10 cellular contexts compared by ENCODE assay signal in genomic region chr2:13056259-13056843, GRCh38.
A peak's percentile ranks its signal among the peaks of the same experiment; 100 is the strongest.
DNase-seq lines count a peak whose midpoint lies in the region; ATAC-seq, FAIRE-seq and TF ChIP-seq lines count a peak whose summit lies in the region.
"Had no signal": no experiment of that assay in that cellular context is flagged by ENCODE, and none has a peak within 500 bp of the region (broad histone marks: within the 10 kb centered on the region; RNA-seq: fewer than 3 reads in every experiment).

No MANE protein-coding gene starts in this region.

- no peaks in the 10 kb centered on the region for H4K20me1 ChIP-seq in KMS-11 (ENCODE audit: insufficient read depth)
- H4K20me1 ChIP-seq in HepG2 (ENCODE audit: insufficient read depth, low read length): no peaks in the 10 kb centered on the region

- H3K4me3 Mint-ChIP-seq in stimulated activated naive CD8-positive, alpha-beta T cell treated with anti-CD3 and anti-CD28 coated beads, Interleukin-15, amount 100 ng/mL, for 72 hours: no peak overlapping the region
- H3K4me3 Mint-ChIP-seq: activated naive CD8-positive, alpha-beta T cell had no signal

- H3K4me3 ChIP-seq in BJ (ENCODE audit: low read depth, low read length) (no peak overlapping the region), KMS-11 (IDR thresholded peaks at IDR 0.05; ENCODE audit: insufficient read depth, low read depth, low read length) (no peak overlapping the region), WERI-Rb-1 (ENCODE audit: low read depth, low read length) (no peak overlapping the region), HepG2 (replicated peaks in 1 of 3; ENCODE audit: insufficient read depth in 1 of 3, low read depth in 2 of 3, low read length in 3 of 3) (no peak overlapping the region)

- H3K36me3 ChIP-seq in BJ (ENCODE audit: control insufficient read depth, insufficient read depth, low read length): no peaks in the 10 kb centered on the region
- H3K36me3 ChIP-seq in KMS-11 (ENCODE audit: insufficient read depth): no peaks in the 10 kb centered on the region
- no peaks in the 10 kb centered on the region for H3K36me3 ChIP-seq in WERI-Rb-1
- no peaks in the 10 kb centered on the region for H3K36me3 ChIP-seq in HepG2 (replicated peaks in 1 of 2; ENCODE audit: control insufficient read depth in 1 of 2, insufficient read depth in 2 of 2, low read length in 2 of 2)

- POLR2A ChIA-PET in BJ (lab: Charles Lee) (no interaction called here), HepG2 (lab: Yijun Ruan, JAX) (no interaction called here)

- peak; percentile 39 for TF ChIP-seq CTCF in BJ (IDR thresholded peaks at IDR 0.05; ENCODE audit: insufficient read depth, low read depth, low read length)
- TF ChIP-seq CTCF in KMS-11 (conservative IDR thresholded peaks at IDR 0.05; ENCODE audit: low read depth, low read length): peak; percentile 64
- TF ChIP-seq CTCF in WERI-Rb-1 (IDR thresholded peaks at IDR 0.05; ENCODE audit: low read depth, low read length): peak; percentile 30; the same call in 1 of the 2 replicates
- no peak for TF ChIP-seq CTCF in HepG2 (CRISPR knock-in tag; IDR thresholded peaks at IDR 0.05)

- DNase-seq in BJ (ENCODE audit: low read depth) (no peak), WERI-Rb-1 (no peak), HepG2 (ENCODE audit: low spot score) (no peak), putamen (ENCODE audit: low spot score) (no peak), NCI-H1436 treated with DMSO at 0.1 percent for 48 hours (lab: John Stamatoyannopoulos, UW) (no peak)
- no peak for DNase-seq in stimulated activated naive CD8-positive, alpha-beta T cell treated with anti-CD3 and anti-CD28 coated beads, Interleukin-15, amount 100 ng/mL, for 72 hours
- DNase-seq: NCI-H187 had no signal

- no peaks in the 10 kb centered on the region for H3K9me3 ChIP-seq in WERI-Rb-1 (ENCODE audit: severe bottlenecking)
- H3K9me3 ChIP-seq in HepG2 (ENCODE audit: low read length): no peaks in the 10 kb centered on the region

- TF ChIP-seq EP300 in HepG2 (IDR thresholded peaks at IDR 0.05; ENCODE audit: low read depth in 2 of 2, low read length in 2 of 2) (no peak), HepG2 (CRISPR knock-in tag; IDR thresholded peaks at IDR 0.05; ENCODE audit: borderline replicate concordance) (no peak)

- FAIRE-seq in HepG2 (lab: Jason Lieb, UNC): no peak

- H3K4me2 ChIP-seq in KMS-11 (no peak overlapping the region), HepG2 (ENCODE audit: low read depth, low read length) (no peak overlapping the region)

- H3K4me1 ChIP-seq in KMS-11 (ENCODE audit: low read depth, poor library complexity, severe bottlenecking) (no peaks in the 10 kb centered on the region), HepG2 (ENCODE audit: insufficient read depth, low read length) (no peaks in the 10 kb centered on the region)

- H3K27me3 Mint-ChIP-seq in stimulated activated naive CD8-positive, alpha-beta T cell treated with anti-CD3 and anti-CD28 coated beads, Interleukin-15, amount 100 ng/mL, for 72 hours: peaks cover 8% of the 10 kb centered on the region

- H3K27me3 ChIP-seq in BJ (ENCODE audit: control insufficient read depth, insufficient read depth, low read length): no peaks in the 10 kb centered on the region
- H3K27me3 ChIP-seq in KMS-11 (ENCODE audit: insufficient read depth, low read depth): no peaks in the 10 kb centered on the region
- no peaks in the 10 kb centered on the region for H3K27me3 ChIP-seq in WERI-Rb-1 (ENCODE audit: insufficient read depth, low read depth, severe bottlenecking)
- H3K27me3 ChIP-seq in HepG2 (ENCODE audit: control insufficient read depth in 1 of 2, insufficient read depth in 2 of 2, low read length in 2 of 2): no peaks in the 10 kb centered on the region

- CTCF ChIA-PET in BJ (lab: Yijun Ruan, JAX) (interaction anchor here (0.6 to 2.2 kb wide), 2 partner anchors 9 to 222 kb away, joined by 3 to 9 read pairs; no protein-coding TSS in a partner anchor), HepG2 (lab: Yijun Ruan, JAX; ENCODE audit: low intra/inter-chr PET ratio, low total read pairs) (no interaction called here)

- H3K27ac Mint-ChIP-seq in stimulated activated naive CD8-positive, alpha-beta T cell treated with anti-CD3 and anti-CD28 coated beads, Interleukin-15, amount 100 ng/mL, for 72 hours: no peak overlapping the region
- H3K27ac Mint-ChIP-seq: activated naive CD8-positive, alpha-beta T cell had no signal

- no peak overlapping the region for H3K9ac ChIP-seq in KMS-11
- no peak overlapping the region for H3K9ac ChIP-seq in HepG2 (ENCODE audit: insufficient read depth, low read depth, low read length)

- TF ChIP-seq POLR2A in HepG2 (IDR thresholded peaks at IDR 0.05; ENCODE audit: insufficient read depth in 1 of 2, low read depth in 2 of 2, low read length in 2 of 2): no peak

- no peak overlapping the region for H3K27ac ChIP-seq in KMS-11
- H3K27ac ChIP-seq in WERI-Rb-1: no peak overlapping the region
- H3K27ac ChIP-seq in HepG2 (ENCODE audit: extremely low read length, insufficient read depth, low read length): no peak overlapping the region

- ATAC-seq in HepG2 (no peak), GM21529 (IDR thresholded peaks at IDR 0.05; ENCODE audit: unreplicated experiment) (no peak)
- ATAC-seq in stimulated activated naive CD8-positive, alpha-beta T cell treated with anti-CD3 and anti-CD28 coated beads, Interleukin-15, amount 100 ng/mL, for 72 hours: no peak

- BruUV-seq in HepG2 (replicated peaks; lab: Mats Ljungman, UMichigan): no TSS peak

- no peak overlapping the region for H2AFZ ChIP-seq in KMS-11 (ENCODE audit: low read depth)
- H2AFZ ChIP-seq in HepG2 (ENCODE audit: low read length): no peak overlapping the region

- 8% methylated on average over 3 of the region's 3 CpGs for WGBS in HepG2 (ENCODE audit: low lambda C conversion rate)

- intact Hi-C loops in HepG2 (cut with micrococcal nuclease; ENCODE audit: unreplicated experiment): no loop called here

- H3K9me3 Mint-ChIP-seq in stimulated activated naive CD8-positive, alpha-beta T cell treated with anti-CD3 and anti-CD28 coated beads, Interleukin-15, amount 100 ng/mL, for 72 hours: no peaks in the 10 kb centered on the region

- H3K79me2 ChIP-seq in KMS-11 (ENCODE audit: insufficient read depth, low read depth) (no peaks in the 10 kb centered on the region), HepG2 (ENCODE audit: insufficient read depth, low read length) (no peaks in the 10 kb centered on the region)

- H3K4me1 Mint-ChIP-seq in stimulated activated naive CD8-positive, alpha-beta T cell treated with anti-CD3 and anti-CD28 coated beads, Interleukin-15, amount 100 ng/mL, for 72 hours: no peaks in the 10 kb centered on the region

- TF ChIP-seq RAD21 in HepG2 (CRISPR knock-in tag; IDR thresholded peaks at IDR 0.05): no peak

- in situ Hi-C loops in HepG2 (cut with HindIII; ENCODE audit: extremely low pct_ligation_motif_present, low pct_unique_long_range_greater_than_20kb): no loop called here

TF ChIP-seq in HepG2, 621 proteins besides CTCF, POLR2A, EP300 and RAD21:
- TF ChIP-seq ZFP82 (CRISPR knock-in tag; IDR thresholded peaks at IDR 0.05; ENCODE audit: borderline replicate concordance) (no peak), HOXD1 (CRISPR knock-in tag; IDR thresholded peaks at IDR 0.05) (no peak), MEIS1 (CRISPR knock-in tag; IDR thresholded peaks at IDR 0.05; ENCODE audit: borderline replicate concordance) (no peak), PHB2 (IDR thresholded peaks at IDR 0.05; ENCODE audit: partially characterized antibody) (no peak), ZNF558 (CRISPR knock-in tag; IDR thresholded peaks at IDR 0.05; ENCODE audit: borderline replicate concordance) (no peak), ARID3A (IDR thresholded peaks at IDR 0.05; ENCODE audit: low read depth, low read length) (peak; percentile 31; the same call in 1 of the 2 replicates), ZNF704 (CRISPR knock-in tag; IDR thresholded peaks at IDR 0.05; ENCODE audit: borderline replicate concordance) (no peak), SAFB2 (CRISPR knock-in tag; IDR thresholded peaks at IDR 0.05; ENCODE audit: borderline replicate concordance, low read depth) (no peak), DBP (CRISPR knock-in tag; IDR thresholded peaks at IDR 0.05; ENCODE audit: not compliant biosample characterization) (no peak)
